Comparison of ENCODE assay signal across 7 cellular contexts in genomic region chr20:47272893-47273590, GRCh38.
DNase-seq lines count a peak whose midpoint lies in the region; ATAC-seq and TF ChIP-seq lines count a peak whose summit lies in the region.

No MANE protein-coding gene starts in this region.

- H3K4me1 ChIP-seq in SJSA1 (replicated peaks) = peaks cover 47% of the 10 kb centered on the region

- no peaks in the 10 kb centered on the region for H3K9me3 ChIP-seq in SJSA1 (replicated peaks)

- DNase-seq in GM10248 (ENCODE audit: extremely low spot score) (peak; percentile 61), M059J (ENCODE audit: low read depth) (peak; percentile 81), SJSA1 (ENCODE audit: low read depth in 1 of 2, low spot score in 2 of 2) (peak; percentile 52 to 75), astrocyte of the cerebellum (ENCODE audit: low read depth) (peak; percentile 66), iPS-NIHi11 (ENCODE audit: low spot score) (peak; percentile 80)
- DNase-seq in stimulated activated CD4-positive, alpha-beta T cell treated with anti-CD3 and anti-CD28 coated beads, Interleukin-12 subunit alpha, Interleukin-12 subunit beta, amount 100 ng/mL, for 24 hours (ENCODE audit: low read depth in 2 of 2) = peak; percentile 20 to 35

- peak overlapping the region; percentile 81 for H3K27ac ChIP-seq in SJSA1

- in situ Hi-C loops in astrocyte of the cerebellum (cut with HindIII; ENCODE audit: low sequenced_read_pairs) = loop anchor here (5.0 to 10.0 kb wide), 2 partner anchors 79 to 342 kb away; no protein-coding TSS in a partner anchor

- POLR2A ChIA-PET in GM10248 (lab: Yijun Ruan, JAX) = interaction anchor here (0.6 kb wide), 1 partner anchor 89 kb away, joined by 6 read pairs; no protein-coding TSS in a partner anchor

- CTCF ChIA-PET in GM10248 (lab: Yijun Ruan, JAX) = interaction anchor here (0.6 to 10.4 kb wide), 53 partner anchors 10 to 521 kb away, joined by 3 to 337 read pairs (median 4); partner anchors contain the start of genes NCOA3 and ZMYND8

- peaks cover 35% of the 10 kb centered on the region for H3K36me3 ChIP-seq in SJSA1

- TF ChIP-seq CTCF in GM10248 (IDR thresholded peaks at IDR 0.05; ENCODE audit: control extremely low read depth, extremely low read depth, low read depth, missing control alignments) (peak; percentile 81), astrocyte of the cerebellum (IDR thresholded peaks at IDR 0.05; ENCODE audit: low read depth, low read length, missing control alignments) (peak; percentile 78)

- H3K4me3 ChIP-seq in SJSA1 = no peak overlapping the region
- H3K4me3 ChIP-seq in astrocyte of the cerebellum (ENCODE audit: low read depth, low read length) = no peak overlapping the region

- no peaks in the 10 kb centered on the region for H3K27me3 ChIP-seq in SJSA1 (replicated peaks)

- no peak for ATAC-seq in GM21515 (IDR thresholded peaks at IDR 0.05; ENCODE audit: unreplicated experiment)

Comparison
In these comparisons a context has a peak if more than half of its experiments do, and no peak if none do; other contexts are left out.
1. DNase-seq: peak in every context shown above with its lines; median percentile 81 in M059J; 80 in iPS-NIHi11; 66 in astrocyte of the cerebellum; 64 in SJSA1; 61 in GM10248; 28 in stimulated activated CD4-positive, alpha-beta T cell treated with anti-CD3 and anti-CD28 coated beads, Interleukin-12 subunit alpha, Interleukin-12 subunit beta, amount 100 ng/mL, for 24 hours.